Comparison of ENCODE assay signal across 1 cellular context in the genomic region with DNA sequence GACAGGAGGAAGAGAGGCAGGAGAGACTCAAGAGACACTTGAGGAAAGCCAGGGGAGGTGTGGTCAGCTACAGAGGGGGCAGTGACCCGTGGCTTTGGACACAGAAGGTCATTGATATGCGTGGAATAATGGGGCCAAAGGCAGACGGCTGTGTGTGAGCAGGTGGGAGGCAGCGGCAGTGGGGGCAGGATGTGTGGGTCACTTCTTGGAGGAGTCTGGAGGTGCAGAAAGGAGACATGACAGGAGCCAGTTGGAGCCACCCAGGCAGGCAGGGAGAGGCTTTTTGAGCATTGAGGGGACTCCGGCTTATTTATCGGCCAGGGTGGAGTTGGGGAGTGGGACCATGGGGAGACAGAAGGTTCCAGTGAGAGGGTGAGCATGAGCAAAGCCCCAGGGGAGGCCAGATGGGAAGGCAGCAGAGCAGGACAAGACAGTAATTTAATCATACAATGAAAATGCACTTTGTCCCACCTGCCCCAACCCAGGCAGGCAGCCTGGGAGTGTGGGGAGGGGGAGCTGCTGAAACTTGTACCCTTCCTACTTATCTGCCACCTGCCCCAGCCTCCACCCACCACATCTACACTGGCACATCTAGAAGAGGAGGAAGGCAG.
TF ChIP-seq lines count a peak whose summit lies in the region.

No MANE protein-coding gene starts in this region.

TF ChIP-seq in SK-N-SH treated with all-trans-retinoic acid at 6 μM for 48 hours, 23 proteins besides CTCF, POLR2A, EP300 and RAD21 (continued from another document):
- TF ChIP-seq, protein P1, sequence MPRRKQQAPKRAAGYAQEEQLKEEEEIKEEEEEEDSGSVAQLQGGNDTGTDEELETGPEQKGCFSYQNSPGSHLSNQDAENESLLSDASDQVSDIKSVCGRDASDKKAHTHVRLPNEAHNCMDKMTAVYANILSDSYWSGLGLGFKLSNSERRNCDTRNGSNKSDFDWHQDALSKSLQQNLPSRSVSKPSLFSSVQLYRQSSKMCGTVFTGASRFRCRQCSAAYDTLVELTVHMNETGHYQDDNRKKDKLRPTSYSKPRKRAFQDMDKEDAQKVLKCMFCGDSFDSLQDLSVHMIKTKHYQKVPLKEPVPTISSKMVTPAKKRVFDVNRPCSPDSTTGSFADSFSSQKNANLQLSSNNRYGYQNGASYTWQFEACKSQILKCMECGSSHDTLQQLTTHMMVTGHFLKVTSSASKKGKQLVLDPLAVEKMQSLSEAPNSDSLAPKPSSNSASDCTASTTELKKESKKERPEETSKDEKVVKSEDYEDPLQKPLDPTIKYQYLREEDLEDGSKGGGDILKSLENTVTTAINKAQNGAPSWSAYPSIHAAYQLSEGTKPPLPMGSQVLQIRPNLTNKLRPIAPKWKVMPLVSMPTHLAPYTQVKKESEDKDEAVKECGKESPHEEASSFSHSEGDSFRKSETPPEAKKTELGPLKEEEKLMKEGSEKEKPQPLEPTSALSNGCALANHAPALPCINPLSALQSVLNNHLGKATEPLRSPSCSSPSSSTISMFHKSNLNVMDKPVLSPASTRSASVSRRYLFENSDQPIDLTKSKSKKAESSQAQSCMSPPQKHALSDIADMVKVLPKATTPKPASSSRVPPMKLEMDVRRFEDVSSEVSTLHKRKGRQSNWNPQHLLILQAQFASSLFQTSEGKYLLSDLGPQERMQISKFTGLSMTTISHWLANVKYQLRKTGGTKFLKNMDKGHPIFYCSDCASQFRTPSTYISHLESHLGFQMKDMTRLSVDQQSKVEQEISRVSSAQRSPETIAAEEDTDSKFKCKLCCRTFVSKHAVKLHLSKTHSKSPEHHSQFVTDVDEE (CRISPR knock-in tag; IDR thresholded peaks at IDR 0.05): no peak
- no peak for TF ChIP-seq ARNTL (CRISPR knock-in tag; IDR thresholded peaks at IDR 0.05; ENCODE audit: borderline replicate concordance, low read depth)
- no peak for TF ChIP-seq TOX (CRISPR knock-in tag; IDR thresholded peaks at IDR 0.05; ENCODE audit: borderline replicate concordance)
- TF ChIP-seq ZNF8 (CRISPR knock-in tag; IDR thresholded peaks at IDR 0.05): no peak
- TF ChIP-seq, protein P2, sequence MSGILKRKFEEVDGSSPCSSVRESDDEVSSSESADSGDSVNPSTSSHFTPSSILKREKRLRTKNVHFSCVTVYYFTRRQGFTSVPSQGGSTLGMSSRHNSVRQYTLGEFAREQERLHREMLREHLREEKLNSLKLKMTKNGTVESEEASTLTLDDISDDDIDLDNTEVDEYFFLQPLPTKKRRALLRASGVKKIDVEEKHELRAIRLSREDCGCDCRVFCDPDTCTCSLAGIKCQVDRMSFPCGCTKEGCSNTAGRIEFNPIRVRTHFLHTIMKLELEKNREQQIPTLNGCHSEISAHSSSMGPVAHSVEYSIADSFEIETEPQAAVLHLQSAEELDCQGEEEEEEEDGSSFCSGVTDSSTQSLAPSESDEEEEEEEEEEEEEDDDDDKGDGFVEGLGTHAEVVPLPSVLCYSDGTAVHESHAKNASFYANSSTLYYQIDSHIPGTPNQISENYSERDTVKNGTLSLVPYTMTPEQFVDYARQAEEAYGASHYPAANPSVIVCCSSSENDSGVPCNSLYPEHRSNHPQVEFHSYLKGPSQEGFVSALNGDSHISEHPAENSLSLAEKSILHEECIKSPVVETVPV (CRISPR knock-in tag; IDR thresholded peaks at IDR 0.05): no peak
- no peak for TF ChIP-seq ISL1 (CRISPR knock-in tag; IDR thresholded peaks at IDR 0.05)
- TF ChIP-seq ZFP30 (CRISPR knock-in tag; IDR thresholded peaks at IDR 0.05): no peak
- TF ChIP-seq CSDC2 (CRISPR knock-in tag; IDR thresholded peaks at IDR 0.05): no peak
- no peak for TF ChIP-seq PPARA (CRISPR knock-in tag; IDR thresholded peaks at IDR 0.05; ENCODE audit: borderline replicate concordance)
